In genomic region chr1:202709276-202710041, GRCh38 we compare ENCODE assay signal across 9 cellular contexts. TPM values are rescaled to one million over a fixed set of nuclear protein-coding genes. Genes with fewer than 3 reads are reported as not detected.
DNase-seq lines count a peak whose midpoint lies in the region; ATAC-seq, FAIRE-seq and TF ChIP-seq lines count a peak whose summit lies in the region.
"Had no signal": no experiment of that assay in that cellular context is flagged by ENCODE, and none has a peak within 500 bp of the region (broad histone marks: within the 10 kb centered on the region; RNA-seq: fewer than 3 reads in every experiment).

No MANE protein-coding gene starts in this region.

- in situ Hi-C loops in K562 (cut with MboI) = loop anchor here (25.0 kb wide), 1 partner anchor 222 kb away; no protein-coding TSS in a partner anchor

- peak in 2 of 4 experiments; percentile 41 to 46 for DNase-seq in K562 (ENCODE audit: extremely low read depth in 1 of 4, low spot score in 3 of 4)
- DNase-seq in lower lobe of right lung = no peak
- peak; percentile 53 for DNase-seq in spleen
- no peak for DNase-seq in activated naive CD4-positive, alpha-beta T cell treated with anti-CD3 and anti-CD28 coated beads, Interleukin-2, amount 50 U/mL, for 72 hours (ENCODE audit: low spot score in 2 of 2)
- DNase-seq in kidney tubule cell (ENCODE audit: low spot score) = no peak

- TF ChIP-seq EP300 in K562 (IDR thresholded peaks at IDR 0.05; ENCODE audit: low read length) = no peak

- no peaks in the 10 kb centered on the region for H3K9me3 Mint-ChIP-seq in activated naive CD4-positive, alpha-beta T cell treated with anti-CD3 and anti-CD28 coated beads, Interleukin-2, amount 50 U/mL, for 72 hours

- CTCF ChIA-PET in K562 (lab: Yijun Ruan, JAX; ENCODE audit: low intra/inter-chr PET ratio) = interaction anchor here (0.6 to 0.7 kb wide), 2 partner anchors 509 to 516 kb away, joined by 3 to 5 read pairs; no protein-coding TSS in a partner anchor

- no peak for FAIRE-seq in K562 (lab: Jason Lieb, UNC)
- FAIRE-seq: small intestine had no signal

- H3K9ac ChIP-seq in HUES6 (ENCODE audit: low read length) (peak overlapping the region; percentile 66), K562 (ENCODE audit: insufficient read depth in 1 of 2, low read depth in 2 of 2, low read length in 2 of 2) (no peak overlapping the region)

- peak; percentile 31; the same call in 1 of the 3 replicates for ATAC-seq in K562
- ATAC-seq in lower lobe of right lung = peak in 1 of 2 donors; percentile 15
- ATAC-seq in activated naive CD4-positive, alpha-beta T cell treated with anti-CD3 and anti-CD28 coated beads, Interleukin-2, amount 50 U/mL, for 72 hours = no peak
- ATAC-seq in GM18873 (IDR thresholded peaks at IDR 0.05; ENCODE audit: low FRiP score, unreplicated experiment) = no peak

- no peaks in the 10 kb centered on the region for H3K36me3 ChIP-seq in HUES6 (ENCODE audit: control insufficient read depth, insufficient read depth, low read length)
- H3K36me3 ChIP-seq in K562 (ENCODE audit: control insufficient read depth, insufficient read depth, low read length) = no peaks in the 10 kb centered on the region
- H3K36me3 ChIP-seq in lower lobe of right lung = no peaks in the 10 kb centered on the region
- H3K36me3 ChIP-seq in spleen = no peaks in the 10 kb centered on the region

- H3K27ac Mint-ChIP-seq in activated naive CD4-positive, alpha-beta T cell treated with anti-CD3 and anti-CD28 coated beads, Interleukin-2, amount 50 U/mL, for 72 hours = no peak overlapping the region

- no peak overlapping the region for H3K27ac ChIP-seq in HUES6 (ENCODE audit: low read depth, low read length)
- H3K27ac ChIP-seq in K562 (ENCODE audit: extremely low read depth, low read depth, low read length) = no peak overlapping the region
- H3K27ac ChIP-seq in lower lobe of right lung = no peak overlapping the region
- H3K27ac ChIP-seq in spleen = no peak overlapping the region

- TF ChIP-seq CTCF in K562 (IDR thresholded peaks at IDR 0.05 in 2 of 3, conservative IDR thresholded peaks at IDR 0.05 in 1 of 3; ENCODE audit: insufficient read depth in 2 of 3, low read depth in 1 of 3, low read length in 3 of 3) = no peak
- no peak for TF ChIP-seq CTCF in lower lobe of right lung (IDR thresholded peaks at IDR 0.05)
- TF ChIP-seq CTCF in spleen (IDR thresholded peaks at IDR 0.05 in 8 of 11, conservative IDR thresholded peaks at IDR 0.05 in 3 of 11) = no peak

- intact Hi-C loops in K562 (cut with micrococcal nuclease) = loop anchor here (10.0 kb wide), 2 partner anchors 245 to 365 kb away; partner anchors contain the start of genes PPP1R12B and UBE2T
- intact Hi-C loops in lower lobe of right lung (cut with DNase I) = no loop called here
- intact Hi-C loops in spleen (cut with DNase I; ENCODE audit: low total_unique reads) = loop anchor here (10.0 kb wide), 1 partner anchor 525 kb away; no protein-coding TSS in a partner anchor

- no peaks in the 10 kb centered on the region for H3K9me1 ChIP-seq in K562 (ENCODE audit: control insufficient read depth, insufficient read depth, low read length)

- H3K36me3 Mint-ChIP-seq in activated naive CD4-positive, alpha-beta T cell treated with anti-CD3 and anti-CD28 coated beads, Interleukin-2, amount 50 U/mL, for 72 hours = no peaks in the 10 kb centered on the region

- no peak for TF ChIP-seq RAD21 in K562 (CRISPR knock-in tag; conservative IDR thresholded peaks at IDR 0.05 in 1 of 2, IDR thresholded peaks at IDR 0.05 in 1 of 2)

- WGBS in K562 (ENCODE audit: insufficient coverage, low coverage, missing lambda C conversion rate) = 3% methylated on average over 24 of the region's 34 CpGs
- 2 to 7% (median 6%) methylated on average over 22 to 34 of the region's 34 CpGs for WGBS in spleen, 5 donors

- H3K27me3 ChIP-seq in HUES6 (ENCODE audit: control insufficient read depth, insufficient read depth, low read length) (peaks cover 87% of the 10 kb centered on the region), K562 (ENCODE audit: control insufficient read depth in 2 of 2, insufficient read depth in 2 of 2, low read length in 2 of 2) (peaks cover 71 to 88% of the 10 kb centered on the region in 2 experiments), lower lobe of right lung (ENCODE audit: low read depth) (peaks cover 84% of the 10 kb centered on the region), spleen (replicated peaks in 1 of 7) (peaks cover 6 to 90% (median 46%) of the 10 kb centered on the region in 7 donors)

- H3K9me3 ChIP-seq in HUES6 (ENCODE audit: control insufficient read depth, insufficient read depth, low read depth, low read length) = no peaks in the 10 kb centered on the region
- H3K9me3 ChIP-seq in K562 (replicated peaks; ENCODE audit: control insufficient read depth, insufficient read depth, low read depth, low read length) = no peaks in the 10 kb centered on the region
- H3K9me3 ChIP-seq in lower lobe of right lung = no peaks in the 10 kb centered on the region
- H3K9me3 ChIP-seq in spleen = no peaks in the 10 kb centered on the region

- peaks cover 29% of the 10 kb centered on the region for H3K4me1 ChIP-seq in HUES6 (ENCODE audit: control insufficient read depth, insufficient read depth, low read length)
- H3K4me1 ChIP-seq in K562 (replicated peaks in 1 of 2; ENCODE audit: control insufficient read depth in 2 of 2, insufficient read depth in 2 of 2, low read length in 2 of 2) = peaks cover 0 to 16% of the 10 kb centered on the region in 2 experiments; a peak in 2 of 5 replicates
- H3K4me1 ChIP-seq in lower lobe of right lung = peaks cover 13% of the 10 kb centered on the region
- peaks cover 5 to 17% (median 13%) of the 10 kb centered on the region in 6 donors for H3K4me1 ChIP-seq in spleen

- POLR2A ChIA-PET in K562 (lab: Yijun Ruan, JAX) = interaction anchor here (0.8 kb wide), 1 partner anchor 28 kb away, joined by 3 read pairs; no protein-coding TSS in a partner anchor

- peaks cover 17% of the 10 kb centered on the region for H4K20me1 ChIP-seq in K562 (replicated peaks; ENCODE audit: control insufficient read depth, insufficient read depth, low read length)

- no TSS peak for BruUV-seq in K562 (replicated peaks; lab: Mats Ljungman, UMichigan)

- no peak overlapping the region for H2AFZ ChIP-seq in K562 (ENCODE audit: low read depth, low read length)

- H3K4me2 ChIP-seq in K562 (ENCODE audit: insufficient read depth, low read length) = no peak overlapping the region

- TF ChIP-seq POLR2A in K562 (conservative IDR thresholded peaks at IDR 0.05) (no peak), spleen (IDR thresholded peaks at IDR 0.05) (no peak)

- no peaks in the 10 kb centered on the region for H3K79me2 ChIP-seq in K562 (ENCODE audit: control insufficient read depth, insufficient read depth, low read length)

- H3K4me3 ChIP-seq in HUES6 (ENCODE audit: low read depth, low read length) (peak overlapping the region; percentile 84), K562 (no peak overlapping the region), lower lobe of right lung (peak overlapping the region; percentile 40), spleen (peak overlapping the region in 5 of 8 donors; percentile 4 to 50 (median 17))

TF ChIP-seq in K562, 482 proteins besides CTCF, POLR2A, EP300 and RAD21 (continues in another document):
- peak; percentile 74 for TF ChIP-seq MAFG (tag; conservative IDR thresholded peaks at IDR 0.05)
- TF ChIP-seq ETV5 (CRISPR knock-in tag; IDR thresholded peaks at IDR 0.05; ENCODE audit: low read depth) = no peak
- TF ChIP-seq ATF7 (IDR thresholded peaks at IDR 0.05) = 0 out of 2 replicates have a peak, but pooled peaks have one; percentile 15
- no peak for TF ChIP-seq U2AF1 (optimal IDR thresholded peaks at IDR 0.05; ENCODE audit: low read depth, low read length)
- TF ChIP-seq C11orf30 (IDR thresholded peaks at IDR 0.05; ENCODE audit: low read depth) = peak; percentile 85
- peak; percentile 43; the same call in 1 of the 2 replicates for TF ChIP-seq MAFK (IDR thresholded peaks at IDR 0.05; ENCODE audit: low read length)

RNA-seq across cellular contexts. Expression of gene SYT2, which starts 0.8 kb away (rescaled TPM):
- total RNA-seq in K562 (2011; cell fraction: chromatin; rRNA removed; ENCODE audit: low replicate concordance) = 0.07 TPM in 1 of 2 replicates, not detected in the other
- not detected in 2 replicates for total RNA-seq in K562 (2011; cell fraction: nucleolus; rRNA removed)
- not detected in 2 replicates for total RNA-seq in K562 (2011; cell fraction: nucleoplasm; rRNA removed)
- total RNA-seq in K562 (2014; rRNA removed) (not detected in 2 replicates), K562 (2014; rRNA removed; fragmentation: Illumina TruSeq; extraction: Trizol) (not detected in 2 replicates), K562 (2015; rRNA removed; fragmentation: Illumina TruSeq; extraction: Trizol) (not detected in 2 replicates), K562 (2021) (0.02 TPM in 1 of 2 replicates, not detected in the other), lower lobe of right lung (not detected), spleen (under 1 TPM in 4 of 7 donors, not detected in 3; 0.03 to 0.14 (median 0.08) TPM)
- polyA plus RNA-seq in K562 (2011; rRNA removed) (not detected in 2 replicates), K562 (2014; fragmentation: Illumina TruSeq; extraction: Trizol) (not detected in 2 replicates), K562 (2014; fragmentation: Nextera tagmentation; extraction: Ambion mirVana) (not detected), K562 (2014; rRNA removed) (not detected in 2 replicates), spleen (under 1 TPM; under 0.01 to 0.02 (median under 0.01) TPM)
- not detected in 2 replicates for polyA plus RNA-seq in K562 (2011; cell fraction: cytosol; rRNA removed)
- not detected in 2 replicates for polyA plus RNA-seq in K562 (2011; cell fraction: nucleus; rRNA removed)
- 0.04 TPM in 1 of 2 replicates, not detected in the other for polyA plus RNA-seq in K562 (2012)
- not detected in 2 replicates for polyA minus RNA-seq in K562 (2011; rRNA and poly(A)+ RNA removed)
- not detected in 2 replicates for polyA minus RNA-seq in K562 (2011; cell fraction: cytosol; rRNA and poly(A)+ RNA removed)
- not detected in 2 replicates for polyA minus RNA-seq in K562 (2011; cell fraction: nucleus; rRNA and poly(A)+ RNA removed)
- not detected for total RNA-seq in activated naive CD4-positive, alpha-beta T cell treated with anti-CD3 and anti-CD28 coated beads, Interleukin-2, amount 50 U/mL, for 72 hours
- total RNA-seq: M059J had no signal
